In genomic region chr10:87775766-87776165, GRCh38 we compare ENCODE assay signal across 1 cellular context.
TF ChIP-seq lines count a peak whose summit lies in the region.

No MANE protein-coding gene starts in this region.

TF ChIP-seq in GM23338, 12 proteins besides CTCF, POLR2A, EP300 and RAD21 (continued from another document):
- no peak for TF ChIP-seq ZNF462 (CRISPR knock-in tag; IDR thresholded peaks at IDR 0.05)
